1 cellular context compared by ENCODE assay signal in the genomic region with DNA sequence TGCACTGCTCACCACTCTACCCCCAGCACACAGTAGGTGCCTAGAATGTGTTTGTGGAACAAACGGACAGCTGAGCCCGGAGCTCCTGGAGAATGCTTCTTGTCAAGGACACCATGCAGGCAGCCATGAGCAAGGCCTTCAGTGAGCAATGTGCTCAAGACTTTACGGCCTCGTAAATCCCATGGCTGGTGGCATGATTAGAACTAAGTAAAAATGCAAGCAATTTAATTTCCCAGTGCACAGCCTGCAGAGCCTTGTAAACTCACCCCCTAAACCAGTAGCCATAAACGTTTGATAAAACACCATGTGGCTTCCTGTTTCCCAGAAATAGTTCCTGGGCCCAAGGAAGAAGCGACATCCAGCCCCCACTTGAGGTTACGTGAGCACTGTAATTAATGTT.
TF ChIP-seq lines count a peak whose summit lies in the region.

No MANE protein-coding gene starts in this region.

TF ChIP-seq in HEK293, 187 proteins besides CTCF, POLR2A, EP300 and RAD21 (continued from another document):
- TF ChIP-seq ZNF148 (tag by site-specific recombination; IDR thresholded peaks at IDR 0.05; ENCODE audit: borderline replicate concordance) = no peak
- peak; percentile 79; the same call in 1 of the 2 replicates for TF ChIP-seq HOXD13 (CRISPR knock-in tag; IDR thresholded peaks at IDR 0.05; ENCODE audit: borderline replicate concordance)
- TF ChIP-seq GLIS1 (tag by site-specific recombination; IDR thresholded peaks at IDR 0.05) = peak; percentile 87
- TF ChIP-seq KLF8 (tag by site-specific recombination; IDR thresholded peaks at IDR 0.05) = no peak
- TF ChIP-seq ZNF654 (tag by site-specific recombination; IDR thresholded peaks at IDR 0.05; ENCODE audit: low read depth) = no peak
- peak; percentile 73 for TF ChIP-seq FEZF1 (tag by site-specific recombination; IDR thresholded peaks at IDR 0.05)
- TF ChIP-seq ZSCAN30 (tag by site-specific recombination; IDR thresholded peaks at IDR 0.05) = peak; percentile 64; the same call in 1 of the 2 replicates
- TF ChIP-seq ZNF621 (tag by site-specific recombination; IDR thresholded peaks at IDR 0.05) = no peak
- TF ChIP-seq ZNF48 (tag by site-specific recombination; IDR thresholded peaks at IDR 0.05) = no peak
- no peak for TF ChIP-seq ZBTB11 (tag by site-specific recombination; conservative IDR thresholded peaks at IDR 0.05; ENCODE audit: low read depth)
- peak; percentile 62; the same call in 1 of the 2 replicates for TF ChIP-seq ZNF214 (tag by site-specific recombination; IDR thresholded peaks at IDR 0.05; ENCODE audit: borderline replicate concordance)
TF ChIP-seq in HEK293: peak in this region for 10.
